ENCODE assay signal across 29 cellular contexts in genomic region chr16:79580465-79581200, GRCh38. TPM values are rescaled to one million over a fixed set of nuclear protein-coding genes. Genes with fewer than 3 reads are reported as not detected.
DNase-seq lines count a peak whose midpoint lies in the region; ATAC-seq, FAIRE-seq and TF ChIP-seq lines count a peak whose summit lies in the region.
"Had no signal": no experiment of that assay in that cellular context is flagged by ENCODE, and none has a peak within 500 bp of the region (broad histone marks: within the 10 kb centered on the region; RNA-seq: fewer than 3 reads in every experiment).

No MANE protein-coding gene starts in this region.

- H3K27me3 Mint-ChIP-seq in WTC11 (ENCODE audit: low read depth), result no peaks in the 10 kb centered on the region

- no peaks in the 10 kb centered on the region for H3K79me1 ChIP-seq in neuronal stem cell (ENCODE audit: low read depth, low read length)

- no peak for TF ChIP-seq CTCF in WTC11 (IDR thresholded peaks at IDR 0.05)

- peak; percentile 21 for DNase-seq in Caki2 (ENCODE audit: low read depth)
- DNase-seq in WTC11 (ENCODE audit: low spot score), result no peak
- DNase-seq in kidney glomerular epithelial cell (lab: John Stamatoyannopoulos, UW), result peak; percentile 43
- no peak for DNase-seq in neuronal stem cell (ENCODE audit: low spot score)
- DNase-seq in frontal cortex (ENCODE audit: low spot score in 2 of 2), result no peak
- DNase-seq in NCI-H774 (lab: John Stamatoyannopoulos, UW), result no peak
- DNase-seq in C1 segment of cervical spinal cord (lab: John Stamatoyannopoulos, UW), result no peak
- DNase-seq in DMS153 (lab: John Stamatoyannopoulos, UW), result no peak
- DNase-seq: 8988T, AML-193, DND-41, GOT3, MG63, NCI-H1048, NCI-H1436, NCI-H187 treated with DMSO at 0.1 percent for 48 hours, NCI-H2107, NCI-H446 treated with DMSO at 0.1 percent for 48 hours, NCI-H748 treated with DMSO at 0.1 percent for 48 hours, SIG-M5 had no signal

- no peak overlapping the region for H3K14ac ChIP-seq in neuronal stem cell (ENCODE audit: low read length)

- H2BK15ac ChIP-seq in neuronal stem cell (ENCODE audit: low read length), result no peak overlapping the region

- H2BK12ac ChIP-seq in neuronal stem cell (ENCODE audit: low read length), result no peak overlapping the region

- H3K36me3 ChIP-seq in neuronal stem cell (replicated peaks in 1 of 2; ENCODE audit: control insufficient read depth in 2 of 2, insufficient read depth in 2 of 2, low read length in 2 of 2), result no peaks in the 10 kb centered on the region
- H3K36me3 ChIP-seq: MG63 had no signal

- peak; percentile 28; the same call in 1 of the 2 replicates for ATAC-seq in WTC11
- ATAC-seq: HCT116, HepG2, K562, Panc1 had no signal

- no peak overlapping the region for H4K91ac ChIP-seq in neuronal stem cell (ENCODE audit: low read depth, low read length, poor library complexity)

- H3K9ac ChIP-seq in neuronal stem cell (ENCODE audit: low read depth, low read length, poor library complexity), result no peak overlapping the region

- in situ Hi-C loops in Caki2 (cut with HindIII; ENCODE audit: low pct_unique_long_range_greater_than_20kb, low sequenced_read_pairs), result no loop called here

- H3K4me1 Mint-ChIP-seq in WTC11, result peaks cover 57% of the 10 kb centered on the region
- H3K4me1 Mint-ChIP-seq: CD14-positive monocyte had no signal

- H3K27me3 ChIP-seq in neuronal stem cell (ENCODE audit: control insufficient read depth in 3 of 3, insufficient read depth in 3 of 3, low read depth in 1 of 3, low read length in 3 of 3), result no peaks in the 10 kb centered on the region
- H3K27me3 ChIP-seq: MG63 had no signal

- no peak overlapping the region for H3K4me3 Mint-ChIP-seq in WTC11

- no peak overlapping the region for H3K23ac ChIP-seq in neuronal stem cell (ENCODE audit: low read depth, low read length, poor library complexity)

- no peak overlapping the region for H3K4me2 ChIP-seq in neuronal stem cell (ENCODE audit: insufficient read depth, low read length, poor library complexity, severe bottlenecking)

- no peak for FAIRE-seq in frontal cortex (lab: Jason Lieb, UNC)
- FAIRE-seq: GM12892, HepG2, K562 had no signal

- H2BK120ac ChIP-seq in neuronal stem cell (ENCODE audit: low read depth, low read length), result no peak overlapping the region

- no peak overlapping the region for H3K27ac Mint-ChIP-seq in WTC11
- H3K27ac Mint-ChIP-seq: CD14-positive monocyte had no signal

- WGBS in neuronal stem cell (ENCODE audit: extremely low coverage in 2 of 2, insufficient read length in 2 of 2, insufficient replicate concordance in 1 of 2), 2 donors, result no CpG with 5 or more reads among the region's 10 CpGs

- no peak overlapping the region for H2BK5ac ChIP-seq in neuronal stem cell (ENCODE audit: low read length)

- H3K4ac ChIP-seq in neuronal stem cell (ENCODE audit: low read length), result no peak overlapping the region

- no peak overlapping the region for H2AK5ac ChIP-seq in neuronal stem cell (ENCODE audit: low read depth, low read length)

- no peak overlapping the region for H3K4me3 ChIP-seq in neuronal stem cell (ENCODE audit: low read length in 2 of 2)
- H3K4me3 ChIP-seq: K562, MG63 had no signal

- no peak overlapping the region for H3K18ac ChIP-seq in neuronal stem cell (ENCODE audit: low read length)

- CTCF ChIA-PET in WTC11 (lab: Charles Lee), result interaction anchor here (0.7 to 1.0 kb wide), 2 partner anchors 10 to 246 kb away, joined by 3 to 5 read pairs; no protein-coding TSS in a partner anchor

- peaks cover 12 to 13% of the 10 kb centered on the region in 2 donors for H3K4me1 ChIP-seq in neuronal stem cell (ENCODE audit: control insufficient read depth in 2 of 2, insufficient read depth in 1 of 2, low read depth in 1 of 2, low read length in 2 of 2)

- no peaks in the 10 kb centered on the region for H3K36me3 Mint-ChIP-seq in WTC11
- H3K36me3 Mint-ChIP-seq: CD14-positive monocyte had no signal

- peak overlapping the region; percentile 34 for H3K27ac ChIP-seq in neuronal stem cell (replicated peaks; ENCODE audit: low read length)
- H3K27ac ChIP-seq: HL-60 had no signal

- no peak overlapping the region for H4K8ac ChIP-seq in neuronal stem cell (ENCODE audit: low read depth, low read length)

- H3K9me3 ChIP-seq in neuronal stem cell (replicated peaks in 1 of 2; ENCODE audit: control insufficient read depth in 2 of 2, insufficient read depth in 1 of 2, low read depth in 1 of 2, low read length in 2 of 2), result no peaks in the 10 kb centered on the region
- H3K9me3 ChIP-seq: MG63 had no signal

- POLR2A ChIA-PET in WTC11 (lab: Charles Lee), result interaction anchor here (0.7 kb wide), 1 partner anchor 576 kb away, joined by 3 read pairs; no protein-coding TSS in a partner anchor

- H2AFZ ChIP-seq in neuronal stem cell (ENCODE audit: low read length), result no peak overlapping the region

- H3K9me3 Mint-ChIP-seq in WTC11, result no peaks in the 10 kb centered on the region

TF ChIP-seq in WTC11, 78 proteins besides CTCF, POLR2A, EP300 and RAD21:
- TF ChIP-seq EMX1 (CRISPR knock-in tag; IDR thresholded peaks at IDR 0.05), result no peak

RNA-seq across cellular contexts. Expression of gene MAF, which starts 19.9 kb away (rescaled TPM):
- total RNA-seq in Caki2 (2014; rRNA removed; shearing (Covaris generic); ENCODE audit: low replicate concordance), result 0.12 and 4.1 TPM in 2 replicates
- total RNA-seq in WTC11 (2021) (3.7 to 6.6 TPM (median 4.6 TPM) in 3 replicates), frontal cortex (15.9 TPM)
- 8.2 TPM for polyA plus RNA-seq in neuronal stem cell (2013, experiment 1 of 2)
- polyA plus RNA-seq in neuronal stem cell (2013, experiment 2 of 2), result 8.4 TPM
- total RNA-seq: G401, HT-29 had no signal

Comparison
In these comparisons a context has a peak if more than half of its experiments do, and no peak if none do; other contexts are left out.
1. DNase-seq: peak in Caki2 (single experiment) and kidney glomerular epithelial cell (single experiment); none in WTC11 (single experiment), neuronal stem cell (single experiment), frontal cortex (0 of 2), NCI-H774 (single experiment), C1 segment of cervical spinal cord (0 of 14) and DMS153 (single experiment).